In the genomic region with DNA sequence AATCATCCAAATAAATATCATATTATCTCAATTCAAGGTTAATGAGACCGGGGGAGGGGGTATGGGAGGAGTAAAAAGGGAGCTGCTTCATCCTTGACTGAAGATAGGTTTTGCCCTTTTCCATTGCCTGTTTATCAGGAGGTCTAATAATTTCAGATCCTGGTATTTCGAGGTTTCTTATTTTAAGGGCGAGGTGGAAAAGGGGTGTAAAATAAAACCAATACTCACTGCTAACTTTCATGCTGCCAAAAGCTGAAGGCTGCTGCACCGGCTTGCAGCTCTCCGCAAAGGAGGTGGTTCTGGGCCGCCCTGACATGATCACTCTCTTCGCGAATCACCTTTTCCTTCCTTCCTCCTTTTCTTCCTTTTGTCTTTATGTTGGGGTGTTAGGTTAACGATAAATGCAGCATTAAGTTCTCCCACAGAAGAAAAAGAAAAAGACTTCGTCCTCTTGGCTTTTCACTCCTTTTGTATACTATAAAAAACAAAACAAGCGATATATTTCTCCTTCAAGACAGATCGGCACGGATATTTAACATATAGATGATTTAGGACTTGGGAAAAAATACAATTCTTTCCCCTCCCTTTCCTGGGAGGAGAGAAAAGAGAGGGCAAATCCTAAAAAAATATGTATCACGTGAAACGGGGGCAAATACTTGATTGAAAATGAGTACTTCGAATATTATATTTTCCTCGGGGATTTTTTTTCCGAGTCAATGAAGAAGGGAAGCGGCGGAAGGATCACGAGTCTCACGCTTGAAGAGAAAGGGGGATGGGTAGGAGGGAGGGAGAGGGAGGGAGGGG, we compare ENCODE assay signal across 9 cellular contexts. TPM values are rescaled to one million over a fixed set of nuclear protein-coding genes. Genes with fewer than 3 reads are reported as not detected.
A peak's percentile ranks its signal among the peaks of the same experiment; 100 is the strongest.
DNase-seq lines count a peak whose midpoint lies in the region; ATAC-seq, FAIRE-seq and TF ChIP-seq lines count a peak whose summit lies in the region.
"Had no signal": no experiment of that assay in that cellular context is flagged by ENCODE, and none has a peak within 500 bp of the region (broad histone marks: within the 10 kb centered on the region; RNA-seq: fewer than 3 reads in every experiment).

No MANE protein-coding gene starts in this region.

- ATAC-seq in activated naive CD4-positive, alpha-beta T cell treated with anti-CD3 and anti-CD28 coated beads, Interleukin-2, amount 50 U/mL, for 72 hours: no peak

- H3K36me3 ChIP-seq in kidney (ENCODE audit: control insufficient read depth in 1 of 2, insufficient read depth in 2 of 2, low read length in 2 of 2): no peaks in the 10 kb centered on the region

- TF ChIP-seq CTCF in astrocyte of the cerebellum (IDR thresholded peaks at IDR 0.05; ENCODE audit: low read depth, low read length, missing control alignments) (no peak), kidney (IDR thresholded peaks at IDR 0.05; ENCODE audit: borderline replicate concordance, extremely low read depth, insufficient read depth) (no peak), GM13977 (IDR thresholded peaks at IDR 0.05; ENCODE audit: extremely low read depth, insufficient read depth, missing control alignments) (no peak)

- H3K9me3 Mint-ChIP-seq in activated naive CD4-positive, alpha-beta T cell treated with anti-CD3 and anti-CD28 coated beads, Interleukin-2, amount 50 U/mL, for 72 hours: no peaks in the 10 kb centered on the region
- H3K9me3 Mint-ChIP-seq: neural crest cell had no signal

- peak overlapping the region; percentile 66 to 84 for H3K9ac ChIP-seq in kidney (ENCODE audit: low read length in 2 of 2)

- H3K4me1 ChIP-seq in kidney (ENCODE audit: control insufficient read depth in 1 of 2, insufficient read depth in 1 of 2, low read depth in 1 of 2, low read length in 2 of 2): peaks cover 5 to 8% of the 10 kb centered on the region in 2 donors

- intact Hi-C loops in kidney (cut with DNase I): no loop called here

- in situ Hi-C loops in astrocyte of the cerebellum (cut with HindIII; ENCODE audit: low sequenced_read_pairs) (no loop called here), GM13977 (cut with MboI; ENCODE audit: low pct_unique_long_range_greater_than_20kb, low sequenced_read_pairs, unreplicated experiment) (no loop called here)

- H3K27ac ChIP-seq in kidney (ENCODE audit: low read depth in 2 of 2, low read length in 2 of 2): peak overlapping the region; percentile 97 to 99

- DNase-seq in activated naive CD4-positive, alpha-beta T cell treated with Interleukin-2 at 50 U/mL for 16 hours: peak; percentile 18
- DNase-seq in activated naive CD4-positive, alpha-beta T cell treated with anti-CD3 and anti-CD28 coated beads, Interleukin-2, amount 50 U/mL, for 72 hours (ENCODE audit: low spot score in 2 of 2): no peak
- DNase-seq in NCI-H526 (lab: John Stamatoyannopoulos, UW) (peak; percentile 25 to 79), astrocyte of the cerebellum (ENCODE audit: low read depth) (peak; percentile 63), kidney (no peak), GOT3 (lab: John Stamatoyannopoulos, UW) (no peak), GM13977 (ENCODE audit: low spot score) (no peak)
- DNase-seq in stimulated activated CD8-positive, alpha-beta memory T cell treated with anti-CD3 and anti-CD28 coated beads, Interleukin-12 subunit alpha, Interleukin-12 subunit beta, amount 100 ng/mL, for 1 hour (ENCODE audit: low read depth): peak; percentile 5

- H3K27ac Mint-ChIP-seq in activated naive CD4-positive, alpha-beta T cell treated with anti-CD3 and anti-CD28 coated beads, Interleukin-2, amount 50 U/mL, for 72 hours: no peak overlapping the region

- H3K9me3 ChIP-seq in kidney (ENCODE audit: control insufficient read depth in 1 of 2, low read length in 2 of 2): no peaks in the 10 kb centered on the region

- H3K4me3 ChIP-seq in astrocyte of the cerebellum (ENCODE audit: low read depth, low read length) (peak overlapping the region; percentile 57), kidney (ENCODE audit: low read length in 2 of 2) (peak overlapping the region; percentile 88 to 92)

- FAIRE-seq in kidney (lab: Jason Lieb, UNC): no peak

- H3K36me3 Mint-ChIP-seq in activated naive CD4-positive, alpha-beta T cell treated with anti-CD3 and anti-CD28 coated beads, Interleukin-2, amount 50 U/mL, for 72 hours: peaks cover 11 to 19% of the 10 kb centered on the region in 2 donors

RNA-seq across cellular contexts. Expression of a gene that starts 0.9 kb away (rescaled TPM):
- total RNA-seq in activated naive CD4-positive, alpha-beta T cell treated with anti-CD3 and anti-CD28 coated beads, Interleukin-2, amount 50 U/mL, for 72 hours: 10 to 100 TPM; 26.3 to 44.2 TPM
- total RNA-seq in kidney: 52.1 TPM
- polyA plus RNA-seq in kidney (ENCODE audit: insufficient read depth, low read depth, low replicate concordance): 6.4 TPM

Comparison
In these comparisons a context has a peak if more than half of its experiments do, and no peak if none do; other contexts are left out.
1. DNase-seq: peak in activated naive CD4-positive, alpha-beta T cell treated with Interleukin-2 at 50 U/mL for 16 hours (single experiment), NCI-H526 (2 of 2), astrocyte of the cerebellum (single experiment) and stimulated activated CD8-positive, alpha-beta memory T cell treated with anti-CD3 and anti-CD28 coated beads, Interleukin-12 subunit alpha, Interleukin-12 subunit beta, amount 100 ng/mL, for 1 hour (single experiment); none in activated naive CD4-positive, alpha-beta T cell treated with anti-CD3 and anti-CD28 coated beads, Interleukin-2, amount 50 U/mL, for 72 hours (0 of 2), kidney (single experiment), GOT3 (single experiment) and GM13977 (single experiment).